9 cellular contexts compared by ENCODE assay signal in genomic region chr20:21510414-21510971, GRCh38. TPM values are rescaled to one million over a fixed set of nuclear protein-coding genes. Genes with fewer than 3 reads are reported as not detected.
DNase-seq lines count a peak whose midpoint lies in the region; ATAC-seq and TF ChIP-seq lines count a peak whose summit lies in the region.
"Had no signal": no experiment of that assay in that cellular context is flagged by ENCODE, and none has a peak within 500 bp of the region (broad histone marks: within the 10 kb centered on the region; RNA-seq: fewer than 3 reads in every experiment).

No MANE protein-coding gene starts in this region.

- peaks cover 89% of the 10 kb centered on the region for H3K27me3 ChIP-seq in SK-N-SH (ENCODE audit: insufficient read depth)

- POLR2A ChIA-PET in SK-N-SH (lab: Yijun Ruan, JAX), result no interaction called here
- POLR2A ChIA-PET in activated naive CD8-positive, alpha-beta T cell treated with anti-CD3 and anti-CD28 coated beads, Interleukin-2, amount 10 ng/mL, durations not matched to agents 7 days and 5 days (lab: Charles Lee), result no interaction called here

- H3K27ac ChIP-seq in SK-N-SH (ENCODE audit: low read depth in 2 of 2, low read length in 1 of 2), result no peak overlapping the region

- no peaks in the 10 kb centered on the region for H3K9me3 ChIP-seq in SK-N-SH

- no peak overlapping the region for H3K27ac Mint-ChIP-seq in activated naive CD8-positive, alpha-beta T cell treated with anti-CD3 and anti-CD28 coated beads, Interleukin-2, amount 10 ng/mL, durations not matched to agents 7 days and 5 days
- H3K27ac Mint-ChIP-seq in immature natural killer cell, result no peak overlapping the region
- H3K27ac Mint-ChIP-seq in stimulated activated memory B cell treated with anti-CD40 and anti-IgM and Interleukin-4, amounts not matched to agents 10 μg/mL and 1 μg/mL and 100 μg/mL, for 72 hours, result no peak overlapping the region

- no peak for TF ChIP-seq EP300 in SK-N-SH (IDR thresholded peaks at IDR 0.05; ENCODE audit: borderline replicate concordance in 1 of 2, low read depth in 1 of 2, low read length in 1 of 2)

- no peaks in the 10 kb centered on the region for H4K20me1 ChIP-seq in SK-N-SH (ENCODE audit: insufficient read depth)

- H2AFZ ChIP-seq in SK-N-SH (ENCODE audit: low read depth), result peak overlapping the region; percentile 56; the same call in 1 of the 2 replicates

- peak overlapping the region; percentile 77 for H3K4me2 ChIP-seq in SK-N-SH

- H3K9me3 Mint-ChIP-seq in activated naive CD8-positive, alpha-beta T cell treated with anti-CD3 and anti-CD28 coated beads, Interleukin-2, amount 10 ng/mL, durations not matched to agents 7 days and 5 days, result no peaks in the 10 kb centered on the region
- no peaks in the 10 kb centered on the region for H3K9me3 Mint-ChIP-seq in immature natural killer cell
- no peaks in the 10 kb centered on the region for H3K9me3 Mint-ChIP-seq in stimulated activated memory B cell treated with anti-CD40 and anti-IgM and Interleukin-4, amounts not matched to agents 10 μg/mL and 1 μg/mL and 100 μg/mL, for 72 hours

- no peak overlapping the region for H3K9ac ChIP-seq in SK-N-SH

- no peak for TF ChIP-seq CTCF in SK-N-SH (IDR thresholded peaks at IDR 0.05)

- H3K9me2 ChIP-seq in SK-N-SH, result no peaks in the 10 kb centered on the region

- CTCF ChIA-PET in SK-N-SH (lab: Yijun Ruan, JAX), result interaction anchor here (1.0 to 6.1 kb wide), 4 partner anchors 105 to 648 kb away, joined by 3 to 145 read pairs (median 13); no protein-coding TSS in a partner anchor

- no peak for TF ChIP-seq RAD21 in SK-N-SH (IDR thresholded peaks at IDR 0.05; ENCODE audit: low read length)

- H3K79me2 ChIP-seq in SK-N-SH (ENCODE audit: insufficient read depth), result no peaks in the 10 kb centered on the region

- H3K27me3 Mint-ChIP-seq in activated naive CD8-positive, alpha-beta T cell treated with anti-CD3 and anti-CD28 coated beads, Interleukin-2, amount 10 ng/mL, durations not matched to agents 7 days and 5 days, result peaks cover 72% of the 10 kb centered on the region
- H3K27me3 Mint-ChIP-seq in immature natural killer cell (ENCODE audit: low read depth in 3 of 3), result peaks cover 11 to 41% (median 34%) of the 10 kb centered on the region in 3 donors
- peaks cover 82% of the 10 kb centered on the region for H3K27me3 Mint-ChIP-seq in stimulated activated memory B cell treated with anti-CD40 and anti-IgM and Interleukin-4, amounts not matched to agents 10 μg/mL and 1 μg/mL and 100 μg/mL, for 72 hours

- H3K4me1 ChIP-seq in SK-N-SH (ENCODE audit: control insufficient read depth in 1 of 2, insufficient read depth in 2 of 2, low read depth in 1 of 2, low read length in 1 of 2), result peaks cover 0 to 4% of the 10 kb centered on the region in 2 experiments; a peak in 2 of 4 replicates

- DNase-seq in SK-N-SH, result peak; percentile 36
- peak; percentile 39 for DNase-seq in activated naive CD8-positive, alpha-beta T cell treated with anti-CD3 and anti-CD28 coated beads, Interleukin-2, amount 10 ng/mL, durations not matched to agents 7 days and 5 days
- no peak for DNase-seq in immature natural killer cell
- DNase-seq in foreskin melanocyte, result no peak
- DNase-seq in NAMALWA (ENCODE audit: low spot score), result no peak
- no peak for DNase-seq in SK-N-DZ (ENCODE audit: low spot score)

- H3K4me3 Mint-ChIP-seq in activated naive CD8-positive, alpha-beta T cell treated with anti-CD3 and anti-CD28 coated beads, Interleukin-2, amount 10 ng/mL, durations not matched to agents 7 days and 5 days, result peak overlapping the region; percentile 79
- H3K4me3 Mint-ChIP-seq in immature natural killer cell, result peak overlapping the region in 4 of 5 donors; percentile 27 to 81 (median 64)
- H3K4me3 Mint-ChIP-seq in stimulated activated memory B cell treated with anti-CD40 and anti-IgM and Interleukin-4, amounts not matched to agents 10 μg/mL and 1 μg/mL and 100 μg/mL, for 72 hours, result peak overlapping the region; percentile 72

- H3K36me3 Mint-ChIP-seq in activated naive CD8-positive, alpha-beta T cell treated with anti-CD3 and anti-CD28 coated beads, Interleukin-2, amount 10 ng/mL, durations not matched to agents 7 days and 5 days, result no peaks in the 10 kb centered on the region
- H3K36me3 Mint-ChIP-seq in immature natural killer cell, result no peaks in the 10 kb centered on the region
- H3K36me3 Mint-ChIP-seq in stimulated activated memory B cell treated with anti-CD40 and anti-IgM and Interleukin-4, amounts not matched to agents 10 μg/mL and 1 μg/mL and 100 μg/mL, for 72 hours, result no peaks in the 10 kb centered on the region

- 31% methylated on average over 27 of the region's 43 CpGs for WGBS in SK-N-SH (ENCODE audit: low lambda C conversion rate)

- peak overlapping the region; percentile 24 to 53; a peak in 2 of 4 replicates for H3K4me3 ChIP-seq in SK-N-SH (ENCODE audit: low read depth in 2 of 2, low read length in 1 of 2)

- no peak for ATAC-seq in SK-N-SH treated with all-trans-retinoic acid at 6 μM for 48 hours
- no peak for ATAC-seq in activated naive CD8-positive, alpha-beta T cell treated with anti-CD3 and anti-CD28 coated beads, Interleukin-2, amount 10 ng/mL, durations not matched to agents 7 days and 5 days (ENCODE audit: low read depth)
- no peak for ATAC-seq in stimulated activated memory B cell treated with anti-CD40 and anti-IgM and Interleukin-4, amounts not matched to agents 10 μg/mL and 1 μg/mL and 100 μg/mL, for 72 hours

- H3K4me1 Mint-ChIP-seq in activated naive CD8-positive, alpha-beta T cell treated with anti-CD3 and anti-CD28 coated beads, Interleukin-2, amount 10 ng/mL, durations not matched to agents 7 days and 5 days, result peaks cover 29% of the 10 kb centered on the region
- H3K4me1 Mint-ChIP-seq in immature natural killer cell, result peaks cover 19 to 20% of the 10 kb centered on the region in 2 donors
- peaks cover 12% of the 10 kb centered on the region for H3K4me1 Mint-ChIP-seq in stimulated activated memory B cell treated with anti-CD40 and anti-IgM and Interleukin-4, amounts not matched to agents 10 μg/mL and 1 μg/mL and 100 μg/mL, for 72 hours

- no peaks in the 10 kb centered on the region for H3K36me3 ChIP-seq in SK-N-SH (replicated peaks in 1 of 2; ENCODE audit: control insufficient read depth in 1 of 2, insufficient read depth in 2 of 2, low read length in 1 of 2)

- H3F3A ChIP-seq in SK-N-SH (replicated peaks; ENCODE audit: insufficient read depth), result no peaks in the 10 kb centered on the region

TF ChIP-seq in SK-N-SH, 30 proteins besides CTCF, POLR2A, EP300 and RAD21 (continues in another document):
- TF ChIP-seq MXI1 (IDR thresholded peaks at IDR 0.05; ENCODE audit: low read depth, low read length) (no peak), MEF2A (IDR thresholded peaks at IDR 0.05; ENCODE audit: borderline replicate concordance, low read depth) (no peak), ZBTB33 (IDR thresholded peaks at IDR 0.05; ENCODE audit: borderline replicate concordance, low read depth) (no peak), TCF12 (IDR thresholded peaks at IDR 0.05) (no peak), SMC3 (IDR thresholded peaks at IDR 0.05; ENCODE audit: low read depth, low read length) (no peak)

TF ChIP-seq in SK-N-SH treated with all-trans-retinoic acid at 6 μM for 48 hours, 23 proteins besides CTCF, POLR2A, EP300 and RAD21 (continues in another document):
- no peak for TF ChIP-seq ZFP30 (CRISPR knock-in tag; IDR thresholded peaks at IDR 0.05)
- TF ChIP-seq ZC3H10 (CRISPR knock-in tag; IDR thresholded peaks at IDR 0.05), result no peak
- no peak for TF ChIP-seq POU6F1 (CRISPR knock-in tag; IDR thresholded peaks at IDR 0.05; ENCODE audit: borderline replicate concordance, low read depth)
- TF ChIP-seq CSRNP3 (CRISPR knock-in tag; IDR thresholded peaks at IDR 0.05), result no peak

RNA-seq across cellular contexts. Expression of gene NKX2-2, which starts 3.4 kb away (rescaled TPM):
- polyA plus RNA-seq in SK-N-SH (2012; rRNA removed) (not detected in 2 replicates), immature natural killer cell (not detected)
- not detected in 2 replicates for polyA plus RNA-seq in SK-N-SH (2012; cell fraction: cytosol; rRNA removed)
- not detected in 2 replicates for polyA plus RNA-seq in SK-N-SH (2012; cell fraction: nucleus; rRNA removed)
- total RNA-seq in activated naive CD8-positive, alpha-beta T cell treated with anti-CD3 and anti-CD28 coated beads, Interleukin-2, amount 10 ng/mL, durations not matched to agents 7 days and 5 days, result not detected
- polyA plus RNA-seq in SK-N-DZ (2014; cell fraction: cytosol; rRNA removed), result not detected in 2 replicates
- polyA plus RNA-seq in SK-N-DZ (2014; cell fraction: nucleus; rRNA removed), result not detected in 2 replicates
- total RNA-seq: NCI-H460 had no signal

Comparison
In these comparisons a context has a peak if more than half of its experiments do, and no peak if none do; other contexts are left out.
1. DNase-seq: peak in SK-N-SH (single experiment) and activated naive CD8-positive, alpha-beta T cell treated with anti-CD3 and anti-CD28 coated beads, Interleukin-2, amount 10 ng/mL, durations not matched to agents 7 days and 5 days (single experiment); none in immature natural killer cell (0 of 3), foreskin melanocyte (single experiment), NAMALWA (single experiment) and SK-N-DZ (single experiment).
2. Peak in every context shown above with its lines, with median percentiles within 50 percentile points of each other: H3K4me3 Mint-ChIP-seq.